In genomic region chr7:81652225-81652624, GRCh38 we compare ENCODE assay signal across 8 cellular contexts.
"Had no signal": no experiment of that assay in that cellular context is flagged by ENCODE, and none has a peak within 500 bp of the region (broad histone marks: within the 10 kb centered on the region; RNA-seq: fewer than 3 reads in every experiment).

No MANE protein-coding gene starts in this region.

- ATAC-seq: HCT116, K562 had no signal

- H3K4me1 ChIP-seq: HAP-1 had no signal

- H3K4me3 ChIP-seq: GM23248, HAP-1, K562 had no signal

- H3K36me3 ChIP-seq: HAP-1 had no signal

- H3K9ac ChIP-seq: GM23248 had no signal

- DNase-seq: GM23248, GOT3, H7, IMR-90 had no signal

- H3K27ac ChIP-seq: GM23248 had no signal

- H3K9me3 ChIP-seq: HAP-1 had no signal

- FAIRE-seq: HTR-8/SVneo, K562 had no signal

- H2AFZ ChIP-seq: GM23248 had no signal
